Comparison of ENCODE assay signal across 1 cellular context in the genomic region with DNA sequence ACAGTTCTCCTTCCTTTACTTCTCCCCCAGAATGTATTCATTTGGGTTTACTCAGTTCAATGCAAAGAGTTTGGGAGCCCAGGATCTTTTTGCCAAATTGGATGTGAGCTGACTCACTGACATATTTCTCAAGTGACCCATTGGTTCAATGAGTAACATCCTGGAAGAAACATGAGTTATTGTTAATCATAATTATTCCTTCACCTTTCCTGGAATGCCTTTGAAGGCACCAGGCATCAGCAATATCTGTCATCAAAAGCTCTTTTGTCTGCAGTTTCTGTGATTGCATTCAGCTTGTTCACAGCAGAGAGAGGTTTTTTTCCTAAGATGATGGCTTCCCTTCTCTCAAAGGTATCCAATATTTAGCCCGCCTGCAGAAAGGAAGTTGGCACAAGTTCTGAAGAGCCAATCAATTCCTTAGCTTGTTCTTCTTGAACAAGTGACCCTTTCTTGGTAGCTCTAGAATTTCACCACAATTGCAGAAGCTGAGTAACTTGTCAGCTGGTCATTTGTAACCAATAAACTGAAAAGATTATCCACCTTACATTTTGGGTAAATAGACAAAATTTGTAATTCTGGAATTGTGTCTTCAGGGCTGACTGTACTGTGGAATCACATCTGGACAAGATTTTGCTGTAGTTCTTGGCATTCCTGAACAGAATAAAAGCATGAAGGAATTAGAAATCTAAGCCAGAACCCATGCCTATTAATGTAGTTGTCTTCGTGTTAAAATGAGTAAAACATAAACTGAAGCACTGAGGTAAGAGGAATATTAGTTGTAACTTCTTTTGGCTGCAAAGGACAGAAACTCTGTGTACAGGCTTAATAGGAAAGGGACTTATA.
TF ChIP-seq lines count a peak whose summit lies in the region.

No MANE protein-coding gene starts in this region.

TF ChIP-seq in HepG2, 621 proteins besides CTCF, POLR2A, EP300 and RAD21 (continued from another document and continues in another):
- TF ChIP-seq, protein P1, sequence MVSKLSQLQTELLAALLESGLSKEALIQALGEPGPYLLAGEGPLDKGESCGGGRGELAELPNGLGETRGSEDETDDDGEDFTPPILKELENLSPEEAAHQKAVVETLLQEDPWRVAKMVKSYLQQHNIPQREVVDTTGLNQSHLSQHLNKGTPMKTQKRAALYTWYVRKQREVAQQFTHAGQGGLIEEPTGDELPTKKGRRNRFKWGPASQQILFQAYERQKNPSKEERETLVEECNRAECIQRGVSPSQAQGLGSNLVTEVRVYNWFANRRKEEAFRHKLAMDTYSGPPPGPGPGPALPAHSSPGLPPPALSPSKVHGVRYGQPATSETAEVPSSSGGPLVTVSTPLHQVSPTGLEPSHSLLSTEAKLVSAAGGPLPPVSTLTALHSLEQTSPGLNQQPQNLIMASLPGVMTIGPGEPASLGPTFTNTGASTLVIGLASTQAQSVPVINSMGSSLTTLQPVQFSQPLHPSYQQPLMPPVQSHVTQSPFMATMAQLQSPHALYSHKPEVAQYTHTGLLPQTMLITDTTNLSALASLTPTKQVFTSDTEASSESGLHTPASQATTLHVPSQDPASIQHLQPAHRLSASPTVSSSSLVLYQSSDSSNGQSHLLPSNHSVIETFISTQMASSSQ (IDR thresholded peaks at IDR 0.05; ENCODE audit: low read depth), result peak; percentile 83
- TF ChIP-seq, protein P1 (CRISPR knock-in tag; IDR thresholded peaks at IDR 0.05; ENCODE audit: borderline replicate concordance), result peak; percentile 98
- no peak for TF ChIP-seq MZF1 (CRISPR knock-in tag; IDR thresholded peaks at IDR 0.05; ENCODE audit: borderline replicate concordance)
- TF ChIP-seq HMG20A (CRISPR knock-in tag; IDR thresholded peaks at IDR 0.05; ENCODE audit: borderline replicate concordance), result peak; percentile 85; the same call in 1 of the 2 replicates
- TF ChIP-seq SKI (IDR thresholded peaks at IDR 0.05; ENCODE audit: partially characterized antibody), result no peak
- TF ChIP-seq ZNF816 (CRISPR knock-in tag; IDR thresholded peaks at IDR 0.05; ENCODE audit: borderline replicate concordance), result 0 out of 2 replicates have a peak, but pooled peaks have one; percentile 50
- peak; percentile 30; the same call in 1 of the 2 replicates for TF ChIP-seq ZNF317 (CRISPR knock-in tag; IDR thresholded peaks at IDR 0.05)
- TF ChIP-seq ZSCAN29 (CRISPR knock-in tag; conservative IDR thresholded peaks at IDR 0.05), result peak; percentile 72; the same call in 1 of the 2 replicates
- no peak for TF ChIP-seq HCFC1 (IDR thresholded peaks at IDR 0.05; ENCODE audit: low read depth, low read length)
- TF ChIP-seq MEIS1 (CRISPR knock-in tag; IDR thresholded peaks at IDR 0.05; ENCODE audit: borderline replicate concordance), result 0 out of 2 replicates have a peak, but pooled peaks have one; percentile 71
- TF ChIP-seq TSC22D2 (CRISPR knock-in tag; IDR thresholded peaks at IDR 0.05; ENCODE audit: borderline replicate concordance), result no peak
- TF ChIP-seq KDM4B (CRISPR knock-in tag; IDR thresholded peaks at IDR 0.05), result no peak; the same call in 1 of the 2 replicates
- 0 out of 2 replicates have a peak, but pooled peaks have one; percentile 27 for TF ChIP-seq ARNT2 (CRISPR knock-in tag; IDR thresholded peaks at IDR 0.05; ENCODE audit: low read depth)
- peak; percentile 86 for TF ChIP-seq MAFF (IDR thresholded peaks at IDR 0.05; ENCODE audit: low read depth, low read length)
- peak; percentile 91 for TF ChIP-seq ETV5 (CRISPR knock-in tag; IDR thresholded peaks at IDR 0.05; ENCODE audit: borderline replicate concordance)
- peak; percentile 95 for TF ChIP-seq TCF7 (IDR thresholded peaks at IDR 0.05; ENCODE audit: low read depth)
- peak; percentile 89; the same call in 1 of the 2 replicates for TF ChIP-seq ZNF34 (CRISPR knock-in tag; IDR thresholded peaks at IDR 0.05; ENCODE audit: borderline replicate concordance)
- TF ChIP-seq, protein P2, sequence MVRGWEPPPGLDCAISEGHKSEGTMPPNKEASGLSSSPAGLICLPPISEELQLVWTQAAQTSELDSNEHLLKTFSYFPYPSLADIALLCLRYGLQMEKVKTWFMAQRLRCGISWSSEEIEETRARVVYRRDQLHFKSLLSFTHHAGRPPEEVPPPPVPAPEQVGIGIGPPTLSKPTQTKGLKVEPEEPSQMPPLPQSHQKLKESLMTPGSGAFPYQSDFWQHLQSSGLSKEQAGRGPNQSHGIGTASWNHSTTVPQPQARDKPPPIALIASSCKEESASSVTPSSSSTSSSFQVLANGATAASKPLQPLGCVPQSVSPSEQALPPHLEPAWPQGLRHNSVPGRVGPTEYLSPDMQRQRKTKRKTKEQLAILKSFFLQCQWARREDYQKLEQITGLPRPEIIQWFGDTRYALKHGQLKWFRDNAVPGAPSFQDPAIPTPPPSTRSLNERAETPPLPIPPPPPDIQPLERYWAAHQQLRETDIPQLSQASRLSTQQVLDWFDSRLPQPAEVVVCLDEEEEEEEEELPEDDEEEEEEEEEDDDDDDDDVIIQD (CRISPR knock-in tag; IDR thresholded peaks at IDR 0.05; ENCODE audit: low read depth), result peak; percentile 56; the same call in 1 of the 2 replicates
- TF ChIP-seq HDAC2 (CRISPR knock-in tag; IDR thresholded peaks at IDR 0.05), result peak; percentile 71
- TF ChIP-seq ZNF83 (CRISPR knock-in tag; IDR thresholded peaks at IDR 0.05; ENCODE audit: borderline replicate concordance), result no peak
- TF ChIP-seq, protein P3, sequence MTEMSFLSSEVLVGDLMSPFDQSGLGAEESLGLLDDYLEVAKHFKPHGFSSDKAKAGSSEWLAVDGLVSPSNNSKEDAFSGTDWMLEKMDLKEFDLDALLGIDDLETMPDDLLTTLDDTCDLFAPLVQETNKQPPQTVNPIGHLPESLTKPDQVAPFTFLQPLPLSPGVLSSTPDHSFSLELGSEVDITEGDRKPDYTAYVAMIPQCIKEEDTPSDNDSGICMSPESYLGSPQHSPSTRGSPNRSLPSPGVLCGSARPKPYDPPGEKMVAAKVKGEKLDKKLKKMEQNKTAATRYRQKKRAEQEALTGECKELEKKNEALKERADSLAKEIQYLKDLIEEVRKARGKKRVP (CRISPR knock-in tag; IDR thresholded peaks at IDR 0.05), result no peak
- TF ChIP-seq MED13 (CRISPR knock-in tag; IDR thresholded peaks at IDR 0.05), result peak; percentile 50; the same call in 1 of the 2 replicates
- peak; percentile 77 for TF ChIP-seq MED8 (CRISPR knock-in tag; IDR thresholded peaks at IDR 0.05; ENCODE audit: insufficient replicate concordance)
- 0 out of 2 replicates have a peak, but pooled peaks have one; percentile 22 for TF ChIP-seq THAP11 (CRISPR knock-in tag; IDR thresholded peaks at IDR 0.05)
- TF ChIP-seq ZNF782 (CRISPR knock-in tag; IDR thresholded peaks at IDR 0.05; ENCODE audit: borderline replicate concordance), result no peak
- peak; percentile 98 for TF ChIP-seq FOSL2 (CRISPR knock-in tag; IDR thresholded peaks at IDR 0.05)
- TF ChIP-seq, protein P4, sequence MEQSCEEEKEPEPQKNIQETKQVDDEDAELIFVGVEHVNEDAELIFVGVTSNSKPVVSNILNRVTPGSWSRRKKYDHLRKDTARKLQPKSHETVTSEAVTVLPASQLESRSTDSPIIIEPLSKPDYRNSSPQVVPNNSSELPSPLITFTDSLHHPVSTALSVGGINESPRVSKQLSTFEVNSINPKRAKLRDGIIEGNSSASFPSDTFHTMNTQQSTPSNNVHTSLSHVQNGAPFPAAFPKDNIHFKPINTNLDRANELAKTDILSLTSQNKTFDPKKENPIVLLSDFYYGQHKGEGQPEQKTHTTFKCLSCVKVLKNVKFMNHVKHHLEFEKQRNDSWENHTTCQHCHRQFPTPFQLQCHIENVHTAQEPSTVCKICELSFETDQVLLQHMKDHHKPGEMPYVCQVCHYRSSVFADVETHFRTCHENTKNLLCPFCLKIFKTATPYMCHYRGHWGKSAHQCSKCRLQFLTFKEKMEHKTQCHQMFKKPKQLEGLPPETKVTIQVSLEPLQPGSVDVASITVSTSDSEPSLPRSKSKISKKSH (CRISPR knock-in tag; IDR thresholded peaks at IDR 0.05; ENCODE audit: borderline replicate concordance), result no peak
- peak; percentile 81 for TF ChIP-seq RXRB (CRISPR knock-in tag; IDR thresholded peaks at IDR 0.05; ENCODE audit: borderline replicate concordance)
- TF ChIP-seq SMAD3 (CRISPR knock-in tag; IDR thresholded peaks at IDR 0.05), result peak; percentile 42; the same call in 1 of the 2 replicates
- TF ChIP-seq CAMTA2 (CRISPR knock-in tag; IDR thresholded peaks at IDR 0.05; ENCODE audit: borderline replicate concordance), result no peak
- no peak for TF ChIP-seq SAFB2 (CRISPR knock-in tag; IDR thresholded peaks at IDR 0.05; ENCODE audit: borderline replicate concordance, low read depth)
- TF ChIP-seq NR2C2 (CRISPR knock-in tag; IDR thresholded peaks at IDR 0.05; ENCODE audit: borderline replicate concordance), result peak; percentile 24; the same call in 1 of the 2 replicates
- TF ChIP-seq, protein P5, sequence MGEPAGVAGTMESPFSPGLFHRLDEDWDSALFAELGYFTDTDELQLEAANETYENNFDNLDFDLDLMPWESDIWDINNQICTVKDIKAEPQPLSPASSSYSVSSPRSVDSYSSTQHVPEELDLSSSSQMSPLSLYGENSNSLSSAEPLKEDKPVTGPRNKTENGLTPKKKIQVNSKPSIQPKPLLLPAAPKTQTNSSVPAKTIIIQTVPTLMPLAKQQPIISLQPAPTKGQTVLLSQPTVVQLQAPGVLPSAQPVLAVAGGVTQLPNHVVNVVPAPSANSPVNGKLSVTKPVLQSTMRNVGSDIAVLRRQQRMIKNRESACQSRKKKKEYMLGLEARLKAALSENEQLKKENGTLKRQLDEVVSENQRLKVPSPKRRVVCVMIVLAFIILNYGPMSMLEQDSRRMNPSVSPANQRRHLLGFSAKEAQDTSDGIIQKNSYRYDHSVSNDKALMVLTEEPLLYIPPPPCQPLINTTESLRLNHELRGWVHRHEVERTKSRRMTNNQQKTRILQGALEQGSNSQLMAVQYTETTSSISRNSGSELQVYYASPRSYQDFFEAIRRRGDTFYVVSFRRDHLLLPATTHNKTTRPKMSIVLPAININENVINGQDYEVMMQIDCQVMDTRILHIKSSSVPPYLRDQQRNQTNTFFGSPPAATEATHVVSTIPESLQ (CRISPR knock-in tag; conservative IDR thresholded peaks at IDR 0.05), result no peak
- TF ChIP-seq CREM (IDR thresholded peaks at IDR 0.05), result peak; percentile 74; the same call in 1 of the 2 replicates
- TF ChIP-seq CREM (CRISPR knock-in tag; IDR thresholded peaks at IDR 0.05), result no peak
- peak; percentile 48; the same call in 1 of the 2 replicates for TF ChIP-seq POGZ (CRISPR knock-in tag; IDR thresholded peaks at IDR 0.05)
- TF ChIP-seq RXRA (CRISPR knock-in tag; IDR thresholded peaks at IDR 0.05), result peak; percentile 68; the same call in 1 of the 2 replicates
- no peak for TF ChIP-seq ZNF790 (CRISPR knock-in tag; IDR thresholded peaks at IDR 0.05; ENCODE audit: borderline replicate concordance)
- peak; percentile 84 for TF ChIP-seq ISL2 (CRISPR knock-in tag; IDR thresholded peaks at IDR 0.05)
- TF ChIP-seq, protein P6, sequence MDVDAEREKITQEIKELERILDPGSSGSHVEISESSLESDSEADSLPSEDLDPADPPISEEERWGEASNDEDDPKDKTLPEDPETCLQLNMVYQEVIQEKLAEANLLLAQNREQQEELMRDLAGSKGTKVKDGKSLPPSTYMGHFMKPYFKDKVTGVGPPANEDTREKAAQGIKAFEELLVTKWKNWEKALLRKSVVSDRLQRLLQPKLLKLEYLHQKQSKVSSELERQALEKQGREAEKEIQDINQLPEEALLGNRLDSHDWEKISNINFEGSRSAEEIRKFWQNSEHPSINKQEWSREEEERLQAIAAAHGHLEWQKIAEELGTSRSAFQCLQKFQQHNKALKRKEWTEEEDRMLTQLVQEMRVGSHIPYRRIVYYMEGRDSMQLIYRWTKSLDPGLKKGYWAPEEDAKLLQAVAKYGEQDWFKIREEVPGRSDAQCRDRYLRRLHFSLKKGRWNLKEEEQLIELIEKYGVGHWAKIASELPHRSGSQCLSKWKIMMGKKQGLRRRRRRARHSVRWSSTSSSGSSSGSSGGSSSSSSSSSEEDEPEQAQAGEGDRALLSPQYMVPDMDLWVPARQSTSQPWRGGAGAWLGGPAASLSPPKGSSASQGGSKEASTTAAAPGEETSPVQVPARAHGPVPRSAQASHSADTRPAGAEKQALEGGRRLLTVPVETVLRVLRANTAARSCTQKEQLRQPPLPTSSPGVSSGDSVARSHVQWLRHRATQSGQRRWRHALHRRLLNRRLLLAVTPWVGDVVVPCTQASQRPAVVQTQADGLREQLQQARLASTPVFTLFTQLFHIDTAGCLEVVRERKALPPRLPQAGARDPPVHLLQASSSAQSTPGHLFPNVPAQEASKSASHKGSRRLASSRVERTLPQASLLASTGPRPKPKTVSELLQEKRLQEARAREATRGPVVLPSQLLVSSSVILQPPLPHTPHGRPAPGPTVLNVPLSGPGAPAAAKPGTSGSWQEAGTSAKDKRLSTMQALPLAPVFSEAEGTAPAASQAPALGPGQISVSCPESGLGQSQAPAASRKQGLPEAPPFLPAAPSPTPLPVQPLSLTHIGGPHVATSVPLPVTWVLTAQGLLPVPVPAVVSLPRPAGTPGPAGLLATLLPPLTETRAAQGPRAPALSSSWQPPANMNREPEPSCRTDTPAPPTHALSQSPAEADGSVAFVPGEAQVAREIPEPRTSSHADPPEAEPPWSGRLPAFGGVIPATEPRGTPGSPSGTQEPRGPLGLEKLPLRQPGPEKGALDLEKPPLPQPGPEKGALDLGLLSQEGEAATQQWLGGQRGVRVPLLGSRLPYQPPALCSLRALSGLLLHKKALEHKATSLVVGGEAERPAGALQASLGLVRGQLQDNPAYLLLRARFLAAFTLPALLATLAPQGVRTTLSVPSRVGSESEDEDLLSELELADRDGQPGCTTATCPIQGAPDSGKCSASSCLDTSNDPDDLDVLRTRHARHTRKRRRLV (CRISPR knock-in tag; IDR thresholded peaks at IDR 0.05), result peak; percentile 42; the same call in 1 of the 2 replicates
- TF ChIP-seq ZNF44 (CRISPR knock-in tag; IDR thresholded peaks at IDR 0.05), result no peak
- no peak for TF ChIP-seq BRCA1 (CRISPR knock-in tag; IDR thresholded peaks at IDR 0.05)
